ENCODE assay signal across 8 cellular contexts in genomic region chr4:40924096-40924792, GRCh38.
A peak's percentile ranks its signal among the peaks of the same experiment; 100 is the strongest.
DNase-seq lines count a peak whose midpoint lies in the region; ATAC-seq and TF ChIP-seq lines count a peak whose summit lies in the region.

No MANE protein-coding gene starts in this region.

- peak overlapping the region; percentile 48 for H3K4me2 ChIP-seq in Loucy (ENCODE audit: low read depth, low read length, poor library complexity, severe bottlenecking)

- peak; percentile 51 for DNase-seq in COR-L47 (lab: John Stamatoyannopoulos, UW)
- peak; percentile 46 for DNase-seq in SKM-1 treated with dmso at 0.1 percent for 144 hours (lab: John Stamatoyannopoulos, UW; ENCODE audit: unreplicated experiment)
- DNase-seq in cardiac muscle cell (ENCODE audit: low read depth in 1 of 2, low spot score in 1 of 2) = peak; percentile 58 to 64
- DNase-seq in gastrocnemius medialis = peak in 1 of 2 donors; percentile 36

- intact Hi-C loops in gastrocnemius medialis (cut with DNase I; ENCODE audit: low total_unique reads) = loop anchor here (1.0 kb wide), 1 partner anchor 16 kb away; no protein-coding TSS in a partner anchor

- H3K4me3 Mint-ChIP-seq in activated naive CD8-positive, alpha-beta T cell = no peak overlapping the region

- peaks cover 15% of the 10 kb centered on the region for H3K4me1 Mint-ChIP-seq in activated naive CD8-positive, alpha-beta T cell (ENCODE audit: low read depth)

- ATAC-seq in GM21526 (IDR thresholded peaks at IDR 0.05; ENCODE audit: low FRiP score, unreplicated experiment) (peak; percentile 64), gastrocnemius medialis (peak; percentile 44 to 63), GM18907 (IDR thresholded peaks at IDR 0.05; ENCODE audit: unreplicated experiment) (no peak)

- no peaks in the 10 kb centered on the region for H4K20me1 ChIP-seq in Loucy (ENCODE audit: insufficient read depth, low read length, poor library complexity, severe bottlenecking)

- no peaks in the 10 kb centered on the region for H3K79me2 ChIP-seq in Loucy (ENCODE audit: insufficient read depth, low read length)

- H3K27me3 Mint-ChIP-seq in activated naive CD8-positive, alpha-beta T cell = peaks cover 10% of the 10 kb centered on the region

- no peak overlapping the region for H3K9ac ChIP-seq in Loucy (ENCODE audit: low read depth, low read length, poor library complexity, severe bottlenecking)

- in situ Hi-C loops in gastrocnemius medialis (cut with MboI; ENCODE audit: low sequenced_read_pairs in 4 of 4) = loop anchor here in 1 of 4 donors (5.0 kb wide), 1 partner anchor 293 kb away; no protein-coding TSS in a partner anchor

- no peaks in the 10 kb centered on the region for H3K9me3 ChIP-seq in Loucy (ENCODE audit: insufficient read depth, low read depth, low read length)
- no peaks in the 10 kb centered on the region for H3K9me3 ChIP-seq in cardiac muscle cell (ENCODE audit: low read depth)
- H3K9me3 ChIP-seq in gastrocnemius medialis = no peaks in the 10 kb centered on the region

- peak overlapping the region; percentile 100 for H2AFZ ChIP-seq in Loucy (ENCODE audit: low read length)

- H3F3A ChIP-seq in Loucy (ENCODE audit: low read depth) = no peaks in the 10 kb centered on the region

- TF ChIP-seq POLR2A in gastrocnemius medialis (IDR thresholded peaks at IDR 0.05) = no peak

- H3K36me3 Mint-ChIP-seq in activated naive CD8-positive, alpha-beta T cell = no peaks in the 10 kb centered on the region

- no peaks in the 10 kb centered on the region for H3K4me1 ChIP-seq in Loucy (ENCODE audit: insufficient read depth, low read length, poor library complexity, severe bottlenecking)
- H3K4me1 ChIP-seq in cardiac muscle cell (ENCODE audit: low read depth) = no peaks in the 10 kb centered on the region
- peaks cover 3 to 9% of the 10 kb centered on the region in 2 donors for H3K4me1 ChIP-seq in gastrocnemius medialis

- no peaks in the 10 kb centered on the region for H3K9me3 Mint-ChIP-seq in activated naive CD8-positive, alpha-beta T cell (ENCODE audit: low read depth)

- no peak overlapping the region for H3K4me3 ChIP-seq in Loucy (ENCODE audit: low read length, poor library complexity, severe bottlenecking)
- no peak overlapping the region for H3K4me3 ChIP-seq in cardiac muscle cell
- H3K4me3 ChIP-seq in gastrocnemius medialis = no peak overlapping the region

- no peaks in the 10 kb centered on the region for H3K9me2 ChIP-seq in Loucy (replicated peaks; ENCODE audit: low read depth, low read length)

- H3K27ac ChIP-seq in cardiac muscle cell = no peak overlapping the region
- H3K27ac ChIP-seq in gastrocnemius medialis = peak overlapping the region in 3 of 4 donors; percentile 12 to 45 (median 33)

- peaks cover 9% of the 10 kb centered on the region for H3K27me3 ChIP-seq in Loucy (ENCODE audit: insufficient read depth, low read length, poor library complexity, severe bottlenecking)
- no peaks in the 10 kb centered on the region for H3K27me3 ChIP-seq in cardiac muscle cell
- no peaks in the 10 kb centered on the region for H3K27me3 ChIP-seq in gastrocnemius medialis

- TF ChIP-seq CTCF in Loucy (conservative IDR thresholded peaks at IDR 0.05; ENCODE audit: low read length) (peak; percentile 95), cardiac muscle cell (IDR thresholded peaks at IDR 0.05; ENCODE audit: low read depth, low read length) (peak; percentile 96), gastrocnemius medialis (IDR thresholded peaks at IDR 0.05 in 4 of 5, conservative IDR thresholded peaks at IDR 0.05 in 1 of 5) (peak; percentile 82 to 91 (median 83))

- H3K36me3 ChIP-seq in Loucy (ENCODE audit: insufficient read depth, low read length) (no peaks in the 10 kb centered on the region), cardiac muscle cell (no peaks in the 10 kb centered on the region), gastrocnemius medialis (no peaks in the 10 kb centered on the region)

- H3K27ac Mint-ChIP-seq in activated naive CD8-positive, alpha-beta T cell = peak overlapping the region; percentile 85
